ENCODE assay signal across 10 cellular contexts in genomic region chr15:32828507-32829186, GRCh38.
DNase-seq lines count a peak whose midpoint lies in the region; ATAC-seq and FAIRE-seq lines count a peak whose summit lies in the region.
"Had no signal": no experiment of that assay in that cellular context is flagged by ENCODE, and none has a peak within 500 bp of the region (broad histone marks: within the 10 kb centered on the region; RNA-seq: fewer than 3 reads in every experiment).

No MANE protein-coding gene starts in this region.

- peak; percentile 82 for FAIRE-seq in RCC 7860 (lab: Jason Lieb, UNC)

- no peak for ATAC-seq in GM19351 (IDR thresholded peaks at IDR 0.05; ENCODE audit: unreplicated experiment)

- DNase-seq in GM04504 (ENCODE audit: low read depth): peak; percentile 85
- peak; percentile 55 for DNase-seq in RCC 7860 (ENCODE audit: low spot score)
- peak; percentile 94 for DNase-seq in fibroblast of gingiva (ENCODE audit: low read depth)
- peak; percentile 76 for DNase-seq in smooth muscle cell of the brain vasculature (ENCODE audit: low read depth, low spot score)
- DNase-seq in ureter (ENCODE audit: low spot score): no peak
- DNase-seq in NK-92 treated with Interleukin-12 subunit alpha and Interleukin-12 subunit beta, amount 100 ng/mL, for 24 hours (lab: John Stamatoyannopoulos, UW): no peak
- DNase-seq: activated naive CD4-positive, alpha-beta T cell treated with anti-CD3 and anti-CD28 coated beads for 36 hours; midbrain; NCI-H2081 treated with DMSO at 0.1 percent for 48 hours had no signal

Comparison
In these comparisons a context has a peak if more than half of its experiments do, and no peak if none do; other contexts are left out.
1. DNase-seq: peak in GM04504 (single experiment), RCC 7860 (single experiment), fibroblast of gingiva (single experiment) and smooth muscle cell of the brain vasculature (single experiment); none in ureter (single experiment) and NK-92 treated with Interleukin-12 subunit alpha and Interleukin-12 subunit beta, amount 100 ng/mL, for 24 hours (single experiment).